In genomic region chr6:72826744-72827438, GRCh38 we compare ENCODE assay signal across 17 cellular contexts.
DNase-seq lines count a peak whose midpoint lies in the region; ATAC-seq, FAIRE-seq and TF ChIP-seq lines count a peak whose summit lies in the region.
"Had no signal": no experiment of that assay in that cellular context is flagged by ENCODE, and none has a peak within 500 bp of the region (broad histone marks: within the 10 kb centered on the region; RNA-seq: fewer than 3 reads in every experiment).

No MANE protein-coding gene starts in this region.

- H3K27ac ChIP-seq in DOHH2 (ENCODE audit: low read depth, low read length), result no peak overlapping the region
- H3K27ac ChIP-seq in substantia nigra (ENCODE audit: low read depth, low read length, poor library complexity, severe bottlenecking), result no peak overlapping the region

- H3K27me3 ChIP-seq in DOHH2 (ENCODE audit: control insufficient read depth, low read length) (no peaks in the 10 kb centered on the region), bronchial epithelial cell (ENCODE audit: control insufficient read depth, insufficient read depth, low read length) (no peaks in the 10 kb centered on the region)

- H3K4me3 Mint-ChIP-seq in activated CD4-positive, alpha-beta memory T cell treated with anti-CD3 and anti-CD28 coated beads, Interleukin-2, amount 10 ng/mL, durations not matched to agents 7 days and 5 days, result no peak overlapping the region
- no peak overlapping the region for H3K4me3 Mint-ChIP-seq in activated T-cell treated with anti-CD3 and anti-CD28 coated beads, Interleukin-2, amount 50 U/mL, for 4 hours
- H3K4me3 Mint-ChIP-seq: T-helper 1 cell treated with Interleukin-12 subunit alpha and Interleukin-12 subunit beta and Interleukin-4 antibody, amounts not matched to agents 30 μg/mL and 1 μg/mL, for 36 hours had no signal

- FAIRE-seq in bronchial epithelial cell (lab: Jason Lieb, UNC), result no peak
- FAIRE-seq: GM12878 had no signal

- no peaks in the 10 kb centered on the region for H3K27me3 Mint-ChIP-seq in activated CD4-positive, alpha-beta memory T cell treated with anti-CD3 and anti-CD28 coated beads, Interleukin-2, amount 10 ng/mL, durations not matched to agents 7 days and 5 days
- no peaks in the 10 kb centered on the region for H3K27me3 Mint-ChIP-seq in activated T-cell treated with anti-CD3 and anti-CD28 coated beads, Interleukin-2, amount 50 U/mL, for 4 hours (ENCODE audit: low read depth)
- H3K27me3 Mint-ChIP-seq: naive B cell had no signal

- no peaks in the 10 kb centered on the region for H3K36me3 Mint-ChIP-seq in activated CD4-positive, alpha-beta memory T cell treated with anti-CD3 and anti-CD28 coated beads, Interleukin-2, amount 10 ng/mL, durations not matched to agents 7 days and 5 days (ENCODE audit: low read depth)
- peaks cover 5% of the 10 kb centered on the region for H3K36me3 Mint-ChIP-seq in activated T-cell treated with anti-CD3 and anti-CD28 coated beads, Interleukin-2, amount 50 U/mL, for 4 hours (ENCODE audit: insufficient read depth)

- no peaks in the 10 kb centered on the region for H4K20me1 ChIP-seq in DOHH2 (ENCODE audit: control insufficient read depth, insufficient read depth, low read depth, low read length)

- TF ChIP-seq CTCF in DOHH2 (IDR thresholded peaks at IDR 0.05; ENCODE audit: low read depth, low read length, poor library complexity, severe bottlenecking) (no peak), bronchial epithelial cell (IDR thresholded peaks at IDR 0.05; ENCODE audit: insufficient read depth, low read length, severe bottlenecking) (no peak)

- H3K9me3 Mint-ChIP-seq in activated CD4-positive, alpha-beta memory T cell treated with anti-CD3 and anti-CD28 coated beads, Interleukin-2, amount 10 ng/mL, durations not matched to agents 7 days and 5 days, result peaks cover 3% of the 10 kb centered on the region
- peaks cover 3% of the 10 kb centered on the region for H3K9me3 Mint-ChIP-seq in activated T-cell treated with anti-CD3 and anti-CD28 coated beads, Interleukin-2, amount 50 U/mL, for 4 hours

- H3K9me3 ChIP-seq in DOHH2 (ENCODE audit: control insufficient read depth, insufficient read depth, low read length), result peaks cover 6% of the 10 kb centered on the region

- peak; percentile 98 for DNase-seq in LHCN-M2 (ENCODE audit: low read depth)
- peak; percentile 85 for DNase-seq in bronchial epithelial cell (ENCODE audit: low read depth)
- DNase-seq in kidney tubule cell (ENCODE audit: low spot score), result peak; percentile 62
- DNase-seq in substantia nigra (lab: John Stamatoyannopoulos, UW), result no peak
- DNase-seq in NCI-H82 treated with DMSO at 0.1 percent for 48 hours (lab: John Stamatoyannopoulos, UW; ENCODE audit: unreplicated experiment), result no peak
- DNase-seq in activated CD4-positive, alpha-beta memory T cell treated with anti-CD3 and anti-CD28 coated beads, Interleukin-2, amount 10 ng/mL, durations not matched to agents 7 days and 5 days, result no peak
- no peak for DNase-seq in activated T-cell treated with anti-CD3 and anti-CD28 coated beads, Interleukin-2, amount 50 U/mL, for 4 hours
- DNase-seq: activated effector memory CD4-positive, alpha-beta T cell treated with Interleukin-2 at 50 U/mL for 16 hours; effector CD4-positive, alpha-beta T cell; naive B cell; NCI-H345; Right ventricle myocardium superior; stimulated activated CD4-positive, alpha-beta T cell treated with anti-CD3 and anti-CD28 coated beads, Interleukin-15, amount 100 ng/mL, for 24 hours; stimulated activated naive CD8-positive, alpha-beta T cell treated with anti-CD3 and anti-CD28 coated beads, Interleukin-15, Interleukin-2, amounts not matched to agents 100 U/mL and 50 U/mL, for 24 hours had no signal

- no peak overlapping the region for H3K4me3 ChIP-seq in DOHH2 (ENCODE audit: low read length)
- no peak overlapping the region for H3K4me3 ChIP-seq in bronchial epithelial cell (ENCODE audit: low read depth, low read length)
- H3K4me3 ChIP-seq: GM12878 had no signal

- H3K79me2 ChIP-seq in DOHH2 (ENCODE audit: control insufficient read depth, low read length), result peaks cover 55% of the 10 kb centered on the region

- H3K4me1 Mint-ChIP-seq in activated CD4-positive, alpha-beta memory T cell treated with anti-CD3 and anti-CD28 coated beads, Interleukin-2, amount 10 ng/mL, durations not matched to agents 7 days and 5 days, result peaks cover 8% of the 10 kb centered on the region
- peaks cover 17% of the 10 kb centered on the region for H3K4me1 Mint-ChIP-seq in activated T-cell treated with anti-CD3 and anti-CD28 coated beads, Interleukin-2, amount 50 U/mL, for 4 hours (ENCODE audit: low read depth)

- H3K27ac Mint-ChIP-seq in activated CD4-positive, alpha-beta memory T cell treated with anti-CD3 and anti-CD28 coated beads, Interleukin-2, amount 10 ng/mL, durations not matched to agents 7 days and 5 days, result no peak overlapping the region
- H3K27ac Mint-ChIP-seq: T-helper 1 cell treated with Interleukin-12 subunit alpha and Interleukin-12 subunit beta and Interleukin-4 antibody, amounts not matched to agents 30 μg/mL and 1 μg/mL, for 36 hours had no signal

- no peak for ATAC-seq in activated T-cell treated with anti-CD3 and anti-CD28 coated beads, Interleukin-2, amount 50 U/mL, for 4 hours
- ATAC-seq: GM12878 had no signal

- no peaks in the 10 kb centered on the region for H3F3A ChIP-seq in DOHH2 (ENCODE audit: control insufficient read depth, insufficient read depth)

- POLR2A ChIA-PET in activated CD4-positive, alpha-beta memory T cell treated with anti-CD3 and anti-CD28 coated beads, Interleukin-2, amount 10 ng/mL, durations not matched to agents 7 days and 5 days (lab: Charles Lee), result no interaction called here

- H3K36me3 ChIP-seq in DOHH2 (ENCODE audit: control insufficient read depth, low read length), result peaks cover 13% of the 10 kb centered on the region
- no peaks in the 10 kb centered on the region for H3K36me3 ChIP-seq in bronchial epithelial cell (ENCODE audit: control insufficient read depth, insufficient read depth, low read length)

- CTCF ChIA-PET in activated CD4-positive, alpha-beta memory T cell treated with anti-CD3 and anti-CD28 coated beads, Interleukin-2, amount 10 ng/mL, durations not matched to agents 7 days and 5 days (lab: Charles Lee), result no interaction called here

- H3K4me1 ChIP-seq in DOHH2 (ENCODE audit: control insufficient read depth, low read length), result peaks cover 47% of the 10 kb centered on the region

- no peaks in the 10 kb centered on the region for H3K9me2 ChIP-seq in DOHH2 (replicated peaks; ENCODE audit: control insufficient read depth, low read length)

- H3K4me2 ChIP-seq in DOHH2 (ENCODE audit: low read length), result peak overlapping the region; percentile 24

Comparison
In these comparisons a context has a peak if more than half of its experiments do, and no peak if none do; other contexts are left out.
1. DNase-seq: peak in LHCN-M2 (single experiment), bronchial epithelial cell (single experiment) and kidney tubule cell (single experiment); none in substantia nigra (0 of 49), NCI-H82 treated with DMSO at 0.1 percent for 48 hours (single experiment), activated CD4-positive, alpha-beta memory T cell treated with anti-CD3 and anti-CD28 coated beads, Interleukin-2, amount 10 ng/mL, durations not matched to agents 7 days and 5 days (single experiment) and activated T-cell treated with anti-CD3 and anti-CD28 coated beads, Interleukin-2, amount 50 U/mL, for 4 hours (single experiment).